In the genomic region with DNA sequence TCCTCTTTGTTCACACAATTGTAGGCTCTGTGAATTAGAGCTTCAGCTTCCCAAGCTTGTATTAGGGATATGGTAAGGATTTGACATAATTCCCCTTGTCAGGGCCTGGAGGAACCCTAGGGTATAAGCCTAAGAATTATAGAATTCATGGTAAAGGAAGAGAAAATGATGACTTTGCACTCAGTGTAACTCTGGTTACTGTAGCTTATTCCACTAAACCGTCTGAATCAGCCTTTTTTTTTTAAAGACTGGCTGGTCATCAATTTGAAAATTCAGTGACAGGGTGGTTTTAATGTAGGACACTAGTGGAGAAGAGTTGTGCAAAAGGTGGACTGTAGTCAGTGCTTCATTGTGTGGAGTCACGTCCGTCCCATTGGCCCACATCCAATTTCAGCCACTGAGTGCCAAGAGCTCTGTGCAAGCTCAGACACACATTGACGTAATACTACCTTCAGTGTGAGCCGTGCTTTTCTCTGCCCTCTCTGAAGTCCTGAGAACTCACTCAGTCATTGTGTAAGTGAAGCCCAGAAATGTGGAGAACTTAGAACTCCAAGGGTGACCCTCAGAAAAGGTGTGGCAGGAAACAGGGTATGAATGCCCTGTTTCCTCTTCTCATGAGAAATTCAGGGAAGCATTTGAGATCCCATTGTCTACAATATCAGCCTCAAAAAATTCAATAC, we compare ENCODE assay signal across 13 cellular contexts.
DNase-seq lines count a peak whose midpoint lies in the region; ATAC-seq and TF ChIP-seq lines count a peak whose summit lies in the region.
"Had no signal": no experiment of that assay in that cellular context is flagged by ENCODE, and none has a peak within 500 bp of the region (broad histone marks: within the 10 kb centered on the region; RNA-seq: fewer than 3 reads in every experiment).

No MANE protein-coding gene starts in this region.

- H3K4me1 ChIP-seq in sigmoid colon, result peaks cover 0 to 27% (median 10%) of the 10 kb centered on the region in 4 donors

- peak overlapping the region; percentile 61 for H3K27ac Mint-ChIP-seq in MCF 10A (ENCODE audit: low read depth, unreplicated experiment)
- no peak overlapping the region for H3K27ac Mint-ChIP-seq in activated naive CD4-positive, alpha-beta T cell treated with anti-CD3 and anti-CD28 coated beads, Interleukin-2, amount 50 U/mL, for 72 hours
- H3K27ac Mint-ChIP-seq: T-helper 2 cell treated with Interferon-gamma antibody and Interleukin-4, amounts not matched to agents 5 μg/mL and 100 μg/mL, for 36 hours had no signal

- ATAC-seq in GM21529 (IDR thresholded peaks at IDR 0.05; ENCODE audit: unreplicated experiment), result no peak
- ATAC-seq in activated naive CD4-positive, alpha-beta T cell treated with anti-CD3 and anti-CD28 coated beads, Interleukin-2, amount 50 U/mL, for 72 hours, result no peak

- BruUV-seq in MCF 10A (replicated peaks; lab: Mats Ljungman, UMichigan), result no TSS peak

- TF ChIP-seq CTCF in MCF 10A (IDR thresholded peaks at IDR 0.05; ENCODE audit: unreplicated experiment) (no peak), sigmoid colon (IDR thresholded peaks at IDR 0.05) (no peak)

- POLR2A ChIA-PET in MCF 10A (lab: Yijun Ruan, JAX), result interaction anchor here (0.7 kb wide), 1 partner anchor 96 kb away, joined by 3 read pairs; no protein-coding TSS in a partner anchor

- no peaks in the 10 kb centered on the region for H3K36me3 ChIP-seq in sigmoid colon

- no peak for TF ChIP-seq POLR2A in sigmoid colon (IDR thresholded peaks at IDR 0.05)

- no peak overlapping the region for H3K4me3 ChIP-seq in sigmoid colon
- H3K4me3 ChIP-seq: smooth muscle cell had no signal

- H3K27me3 ChIP-seq in sigmoid colon, result no peaks in the 10 kb centered on the region

- H3K4me3 Mint-ChIP-seq in MCF 10A (ENCODE audit: unreplicated experiment), result peak overlapping the region; percentile 7
- H3K4me3 Mint-ChIP-seq: T-helper 2 cell treated with Interferon-gamma antibody and Interleukin-4, amounts not matched to agents 5 μg/mL and 100 μg/mL, for 36 hours had no signal

- peaks cover 8% of the 10 kb centered on the region for H3K9me3 Mint-ChIP-seq in MCF 10A (ENCODE audit: unreplicated experiment)
- peaks cover 6 to 8% of the 10 kb centered on the region in 2 donors for H3K9me3 Mint-ChIP-seq in activated naive CD4-positive, alpha-beta T cell treated with anti-CD3 and anti-CD28 coated beads, Interleukin-2, amount 50 U/mL, for 72 hours
- H3K9me3 Mint-ChIP-seq: T-helper 2 cell treated with Interferon-gamma antibody and Interleukin-4, amounts not matched to agents 5 μg/mL and 100 μg/mL, for 36 hours had no signal

- 45 to 70% methylated on average over 5 of the region's 5 CpGs for WGBS in sigmoid colon, 2 donors

- no peaks in the 10 kb centered on the region for H3K9me3 ChIP-seq in sigmoid colon

- CTCF ChIA-PET in MCF 10A (lab: Yijun Ruan, JAX), result interaction anchor here (0.6 to 1.4 kb wide), 3 partner anchors 9 to 96 kb away, joined by 3 to 9 read pairs (median 3); no protein-coding TSS in a partner anchor

- peak in 1 of 4 donors; percentile 45 for TF ChIP-seq EP300 in sigmoid colon (IDR thresholded peaks at IDR 0.05)

- no peaks in the 10 kb centered on the region for H3K36me3 Mint-ChIP-seq in MCF 10A (ENCODE audit: insufficient read depth, unreplicated experiment)
- H3K36me3 Mint-ChIP-seq in activated naive CD4-positive, alpha-beta T cell treated with anti-CD3 and anti-CD28 coated beads, Interleukin-2, amount 50 U/mL, for 72 hours, result no peaks in the 10 kb centered on the region

- H3K27ac ChIP-seq in sigmoid colon, result peak overlapping the region in 2 of 4 donors; percentile 53 to 55

- intact Hi-C loops in MCF 10A (cut with micrococcal nuclease) (no loop called here), sigmoid colon (cut with DNase I) (no loop called here)

- H3K4me1 Mint-ChIP-seq in MCF 10A (ENCODE audit: insufficient read depth, unreplicated experiment), result peaks cover 6% of the 10 kb centered on the region

- H3K27me3 Mint-ChIP-seq in MCF 10A (ENCODE audit: insufficient read depth, unreplicated experiment), result no peaks in the 10 kb centered on the region

- DNase-seq in NCI-H1092 (lab: John Stamatoyannopoulos, UW), result peak; percentile 3
- DNase-seq in MCF 10A (ENCODE audit: unreplicated experiment), result peak; percentile 97
- DNase-seq in iPS-NIHi11 (ENCODE audit: low spot score), result peak; percentile 28
- peak; percentile 91 for DNase-seq in sigmoid colon
- no peak for DNase-seq in activated naive CD4-positive, alpha-beta T cell treated with anti-CD3 and anti-CD28 coated beads, Interleukin-2, amount 50 U/mL, for 72 hours (ENCODE audit: low spot score in 2 of 2)
- no peak for DNase-seq in NCI-H510A treated with DMSO at 0.1 percent for 48 hours (lab: John Stamatoyannopoulos, UW)
- DNase-seq in NCI-H82 treated with DMSO at 0.1 percent for 48 hours (lab: John Stamatoyannopoulos, UW; ENCODE audit: unreplicated experiment), result no peak
- DNase-seq: activated T-cell treated with anti-CD3 and anti-CD28 coated beads for 4 hours; NCI-H446; stimulated activated naive CD4-positive, alpha-beta T cell had no signal

Comparison
In these comparisons a context has a peak if more than half of its experiments do, and no peak if none do; other contexts are left out.
1. DNase-seq: peak in NCI-H1092 (single experiment), MCF 10A (single experiment), iPS-NIHi11 (single experiment) and sigmoid colon (single experiment); none in activated naive CD4-positive, alpha-beta T cell treated with anti-CD3 and anti-CD28 coated beads, Interleukin-2, amount 50 U/mL, for 72 hours (0 of 2), NCI-H510A treated with DMSO at 0.1 percent for 48 hours (single experiment) and NCI-H82 treated with DMSO at 0.1 percent for 48 hours (single experiment).